In genomic region chrY:13254041-13254440, GRCh38 we compare ENCODE assay signal across 6 cellular contexts.
DNase-seq lines count a peak whose midpoint lies in the region; ATAC-seq, FAIRE-seq and TF ChIP-seq lines count a peak whose summit lies in the region.
"Not testable (repeated sequence)": the region's sequence is repeated elsewhere in the genome, so short reads cannot be mapped to it uniquely, and the experiment has no call there.

No MANE protein-coding gene starts in this region.

- H3K79me2 ChIP-seq in GM23338 (replicated peaks; ENCODE audit: insufficient read depth); endothelial cell of umbilical vein (ENCODE audit: control insufficient read depth, insufficient read depth, low read length): not testable (repeated sequence)

- not testable (repeated sequence) for H3K9me1 ChIP-seq in endothelial cell of umbilical vein (replicated peaks; ENCODE audit: control insufficient read depth, extremely low read depth, insufficient read depth, low read length)

- H3K27ac Mint-ChIP-seq in GM23338 (peak overlapping the region; percentile 62; the same call in 1 of the 2 replicates), memory B cell (peak overlapping the region; percentile 28)

- not testable (repeated sequence) for H3K4me2 ChIP-seq in GM23338
- H3K4me2 ChIP-seq in endothelial cell of umbilical vein (ENCODE audit: insufficient read depth, low read length) = peak overlapping the region; percentile 51

- peaks cover 45% of the 10 kb centered on the region for H3K36me3 Mint-ChIP-seq in GM23338 (ENCODE audit: low read depth)
- peaks cover 17% of the 10 kb centered on the region for H3K36me3 Mint-ChIP-seq in memory B cell

- not testable (repeated sequence) for H3K27me3 ChIP-seq in GM23338 (ENCODE audit: insufficient read depth); endothelial cell of umbilical vein (ENCODE audit: control insufficient read depth in 2 of 2, insufficient read depth in 2 of 2, low read length in 2 of 2)

- not testable (repeated sequence) for H3K27ac ChIP-seq in GM23338 (ENCODE audit: low read depth)
- H3K27ac ChIP-seq in endothelial cell of umbilical vein (ENCODE audit: insufficient read depth, low read depth, low read length) = peak overlapping the region; percentile 63
- peak overlapping the region; percentile 29 for H3K27ac ChIP-seq in mesodermal cell (ENCODE audit: low read depth, low read length, severe bottlenecking)

- H3K4me3 Mint-ChIP-seq in GM23338, memory B cell: not testable (repeated sequence)

- CTCF ChIA-PET in endothelial cell of umbilical vein (lab: Charles Lee) = interaction anchor here (0.7 to 1.5 kb wide), 3 partner anchors 11 to 90 kb away, joined by 3 to 8 read pairs (median 4); no protein-coding TSS in a partner anchor

- not testable (repeated sequence) for H3K36me3 ChIP-seq in GM23338 (ENCODE audit: insufficient read depth); endothelial cell of umbilical vein (ENCODE audit: control insufficient read depth in 2 of 2, extremely low read depth in 1 of 2, insufficient read depth in 2 of 2, low read length in 2 of 2); mesodermal cell (ENCODE audit: control insufficient read depth, insufficient read depth, low read length)

- not testable (repeated sequence) for H3K4me1 Mint-ChIP-seq in GM23338, memory B cell

- H3K9ac ChIP-seq in endothelial cell of umbilical vein (replicated peaks; ENCODE audit: extremely low read depth, insufficient read depth, low read length) = not testable (repeated sequence)

- not testable (repeated sequence) for H3K9me2 ChIP-seq in GM23338 (ENCODE audit: insufficient read depth)

- H3K4me3 ChIP-seq in GM23338; endothelial cell of umbilical vein (replicated peaks in 1 of 3; ENCODE audit: insufficient read depth in 1 of 3, low read depth in 1 of 3, low read length in 3 of 3); fibroblast of pulmonary artery (replicated peaks; ENCODE audit: low read depth, low read length); mesodermal cell (ENCODE audit: extremely low read depth, insufficient read depth, low read length, poor library complexity, severe bottlenecking): not testable (repeated sequence)

- not testable (repeated sequence) for DNase-seq in GM23338 (ENCODE audit: low spot score); memory B cell (ENCODE audit: low spot score in 2 of 2)
- peak; percentile 38 for DNase-seq in dermis blood vessel endothelial cell
- DNase-seq in endothelial cell of umbilical vein (ENCODE audit: low read depth, low spot score) = peak; percentile 65
- DNase-seq in fibroblast of pulmonary artery (ENCODE audit: low read depth) = peak; percentile 0

- not testable (repeated sequence) for BruUV-seq in endothelial cell of umbilical vein (replicated peaks; lab: Mats Ljungman, UMichigan)

- not testable (repeated sequence) for H3K9me3 ChIP-seq in endothelial cell of umbilical vein (replicated peaks; ENCODE audit: control insufficient read depth, insufficient read depth, low read length); mesodermal cell (ENCODE audit: control insufficient read depth, low read length)

- not testable (repeated sequence) for H3K27me3 Mint-ChIP-seq in GM23338 (ENCODE audit: insufficient read depth, low read depth, poor library complexity); memory B cell

- H3F3A ChIP-seq in GM23338 (replicated peaks; ENCODE audit: low read depth) = not testable (repeated sequence)

- not testable (repeated sequence) for H4K20me1 ChIP-seq in GM23338 (replicated peaks; ENCODE audit: insufficient read depth); endothelial cell of umbilical vein (replicated peaks; ENCODE audit: control insufficient read depth, extremely low read depth, insufficient read depth, low read length)

- H3K9me3 Mint-ChIP-seq in GM23338, memory B cell: not testable (repeated sequence)

- WGBS in mesodermal cell (ENCODE audit: insufficient coverage in 2 of 2), 2 experiments = 88% methylated on average over 3 of the region's 4 CpGs; no CpG with 5 or more reads in 1 of the 2 experiments

- H2AFZ ChIP-seq in GM23338; endothelial cell of umbilical vein (ENCODE audit: low read depth, low read length): not testable (repeated sequence)

- FAIRE-seq in endothelial cell of umbilical vein (lab: Jason Lieb, UNC) = not testable (repeated sequence)

- not testable (repeated sequence) for H3K4me1 ChIP-seq in GM23338 (ENCODE audit: insufficient read depth); mesodermal cell (ENCODE audit: control insufficient read depth, insufficient read depth, low read length, poor library complexity, severe bottlenecking)
- H3K4me1 ChIP-seq in endothelial cell of umbilical vein (ENCODE audit: control insufficient read depth, extremely low read depth, insufficient read depth, low read length) = peaks cover 13% of the 10 kb centered on the region

- not testable (repeated sequence) for TF ChIP-seq CTCF in GM23338 (conservative IDR thresholded peaks at IDR 0.05; ENCODE audit: low read depth in 2 of 2); endothelial cell of umbilical vein (IDR thresholded peaks at IDR 0.05; ENCODE audit: extremely low read depth in 1 of 2, insufficient read depth in 1 of 2, low read depth in 1 of 2, low read length in 2 of 2); fibroblast of pulmonary artery (IDR thresholded peaks at IDR 0.05; ENCODE audit: low read length, missing control alignments)

- POLR2A ChIA-PET in endothelial cell of umbilical vein (lab: Charles Lee) = not testable (repeated sequence)

- dilution Hi-C loops in endothelial cell of umbilical vein (cut with MboI; ENCODE audit: extremely low pct_ligation_motif_present, low sequenced_read_pairs) = not testable (repeated sequence)

- TF ChIP-seq POLR2A in endothelial cell of umbilical vein (IDR thresholded peaks at IDR 0.05; ENCODE audit: low read depth, low read length) = not testable (repeated sequence)

- ATAC-seq in GM23338; memory B cell (ENCODE audit: low read depth): not testable (repeated sequence)

- intact Hi-C loops in endothelial cell of umbilical vein (cut with micrococcal nuclease) = not testable (repeated sequence)
